Comparison of ENCODE assay signal across 8 cellular contexts in genomic region chr10:42754155-42755027, GRCh38. TPM values are rescaled to one million over a fixed set of nuclear protein-coding genes. Genes with fewer than 3 reads are reported as not detected.
A peak's percentile ranks its signal among the peaks of the same experiment; 100 is the strongest.
DNase-seq lines count a peak whose midpoint lies in the region; ATAC-seq and TF ChIP-seq lines count a peak whose summit lies in the region.

No MANE protein-coding gene starts in this region.

- H3K79me2 ChIP-seq in neural progenitor cell (ENCODE audit: low read depth) = no peaks in the 10 kb centered on the region

- TF ChIP-seq CTCF in HEK293 (tag by site-specific recombination; IDR thresholded peaks at IDR 0.05) (no peak; the same call in 1 of the 2 replicates), fibroblast of mammary gland (conservative IDR thresholded peaks at IDR 0.05; ENCODE audit: control insufficient read depth, insufficient read depth, low read depth, low read length) (no peak), neural progenitor cell (IDR thresholded peaks at IDR 0.05) (no peak)

- H3K27ac ChIP-seq in HEK293 (ENCODE audit: extremely low read depth, low read depth, low read length) (peak overlapping the region; percentile 16; the same call in 1 of the 2 replicates), neural progenitor cell (no peak overlapping the region)

- H3K9me3 ChIP-seq in HEK293 (ENCODE audit: control insufficient read depth, insufficient read depth, low read depth, low read length) (no peaks in the 10 kb centered on the region), neural progenitor cell (ENCODE audit: low read depth) (no peaks in the 10 kb centered on the region)

- DNase-seq in AG08396 (ENCODE audit: low spot score) = peak; percentile 72
- peak; percentile 68 for DNase-seq in activated CD8-positive, alpha-beta memory T cell treated with anti-CD3 and anti-CD28 coated beads, Interleukin-2, amount 50 U/mL, for 48 hours
- no peak for DNase-seq in fibroblast of mammary gland (ENCODE audit: low read depth)
- peak; percentile 59 for DNase-seq in neural progenitor cell (ENCODE audit: low spot score)
- no peak for DNase-seq in SIG-M5 treated with dmso at 0.1 percent for 504 hours (lab: John Stamatoyannopoulos, UW; ENCODE audit: unreplicated experiment)
- DNase-seq in hippocampal formation (lab: John Stamatoyannopoulos, UW) = no peak

- H3K9ac ChIP-seq in neural progenitor cell = no peak overlapping the region

- H3K36me3 ChIP-seq in HEK293 (ENCODE audit: control insufficient read depth in 2 of 2, insufficient read depth in 1 of 2, low read length in 2 of 2) (no peaks in the 10 kb centered on the region), neural progenitor cell (no peaks in the 10 kb centered on the region)

- no peaks in the 10 kb centered on the region for H3K4me1 Mint-ChIP-seq in neural progenitor cell

- peak overlapping the region; percentile 29 for H3K4me3 ChIP-seq in HEK293 (ENCODE audit: low read depth, low read length)
- peak overlapping the region; percentile 31 for H3K4me3 ChIP-seq in fibroblast of mammary gland (ENCODE audit: control insufficient read depth, low read depth, low read length)
- peak overlapping the region; percentile 51 for H3K4me3 ChIP-seq in neural progenitor cell

- POLR2A ChIA-PET in HEK293 (lab: Yijun Ruan, JAX) = interaction anchor here (0.6 to 2.0 kb wide), 2 partner anchors 12 to 28 kb away, joined by 3 to 13 read pairs; partner anchors contain the start of gene BMS1

- peak overlapping the region; percentile 79 for H3K4me2 ChIP-seq in neural progenitor cell

- peaks cover 56% of the 10 kb centered on the region for H3K27me3 Mint-ChIP-seq in neural progenitor cell (ENCODE audit: insufficient read depth, low read depth)

- H3K4me1 ChIP-seq in HEK293 (ENCODE audit: control insufficient read depth, insufficient read depth, low read length) = peaks cover 4% of the 10 kb centered on the region
- peaks cover 3% of the 10 kb centered on the region for H3K4me1 ChIP-seq in neural progenitor cell

- H3F3A ChIP-seq in neural progenitor cell (ENCODE audit: low read depth) = peaks cover 9% of the 10 kb centered on the region

- no peak overlapping the region for H3K27ac Mint-ChIP-seq in neural progenitor cell

- no peaks in the 10 kb centered on the region for H3K36me3 Mint-ChIP-seq in neural progenitor cell

- no peak for ATAC-seq in HG02763 (IDR thresholded peaks at IDR 0.05; ENCODE audit: unreplicated experiment)

- CTCF ChIA-PET in HEK293 (lab: Yijun Ruan, JAX) = interaction anchor here (0.6 to 2.2 kb wide), 7 partner anchors 15 to 232 kb away, joined by 3 to 10 read pairs (median 4); no protein-coding TSS in a partner anchor

- H3K4me3 Mint-ChIP-seq in neural progenitor cell = peak overlapping the region; percentile 85

- peak overlapping the region; percentile 78 for H2AFZ ChIP-seq in neural progenitor cell (replicated peaks)

- no peaks in the 10 kb centered on the region for H3K9me3 Mint-ChIP-seq in neural progenitor cell

- peaks cover 91% of the 10 kb centered on the region for H3K27me3 ChIP-seq in neural progenitor cell

- peaks cover 7% of the 10 kb centered on the region for H4K20me1 ChIP-seq in neural progenitor cell (ENCODE audit: low read depth)

TF ChIP-seq in HEK293, 187 proteins besides CTCF, POLR2A, EP300 and RAD21 (continues in another document):
- TF ChIP-seq ZNF140 (tag by site-specific recombination; IDR thresholded peaks at IDR 0.05) (no peak), ZNF184 (tag by site-specific recombination; IDR thresholded peaks at IDR 0.05) (no peak), SCRT1 (tag by site-specific recombination; IDR thresholded peaks at IDR 0.05; ENCODE audit: borderline replicate concordance) (no peak), ZNF623 (tag by site-specific recombination; IDR thresholded peaks at IDR 0.05) (no peak), ZNF138 (tag by site-specific recombination; IDR thresholded peaks at IDR 0.05; ENCODE audit: borderline replicate concordance) (no peak), ZNF510 (tag by site-specific recombination; IDR thresholded peaks at IDR 0.05; ENCODE audit: insufficient replicate concordance) (no peak), INSM2 (tag by site-specific recombination; IDR thresholded peaks at IDR 0.05) (no peak), ZNF626 (tag by site-specific recombination; IDR thresholded peaks at IDR 0.05) (no peak), MEIS1 (CRISPR knock-in tag; IDR thresholded peaks at IDR 0.05; ENCODE audit: borderline replicate concordance) (no peak), ZFP3 (tag by site-specific recombination; IDR thresholded peaks at IDR 0.05; ENCODE audit: low read depth) (no peak), ZBTB8A (tag by site-specific recombination; IDR thresholded peaks at IDR 0.05) (peak; percentile 29; the same call in 1 of the 2 replicates)
- TF ChIP-seq, protein P1, sequence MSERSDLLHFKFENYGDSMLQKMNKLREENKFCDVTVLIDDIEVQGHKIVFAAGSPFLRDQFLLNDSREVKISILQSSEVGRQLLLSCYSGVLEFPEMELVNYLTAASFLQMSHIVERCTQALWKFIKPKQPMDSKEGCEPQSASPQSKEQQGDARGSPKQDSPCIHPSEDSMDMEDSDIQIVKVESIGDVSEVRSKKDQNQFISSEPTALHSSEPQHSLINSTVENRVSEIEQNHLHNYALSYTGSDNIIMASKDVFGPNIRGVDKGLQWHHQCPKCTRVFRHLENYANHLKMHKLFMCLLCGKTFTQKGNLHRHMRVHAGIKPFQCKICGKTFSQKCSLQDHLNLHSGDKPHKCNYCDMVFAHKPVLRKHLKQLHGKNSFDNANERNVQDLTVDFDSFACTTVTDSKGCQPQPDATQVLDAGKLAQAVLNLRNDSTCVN (tag by site-specific recombination; optimal IDR thresholded peaks at IDR 0.05) = peak; percentile 35
- TF ChIP-seq, protein P2, sequence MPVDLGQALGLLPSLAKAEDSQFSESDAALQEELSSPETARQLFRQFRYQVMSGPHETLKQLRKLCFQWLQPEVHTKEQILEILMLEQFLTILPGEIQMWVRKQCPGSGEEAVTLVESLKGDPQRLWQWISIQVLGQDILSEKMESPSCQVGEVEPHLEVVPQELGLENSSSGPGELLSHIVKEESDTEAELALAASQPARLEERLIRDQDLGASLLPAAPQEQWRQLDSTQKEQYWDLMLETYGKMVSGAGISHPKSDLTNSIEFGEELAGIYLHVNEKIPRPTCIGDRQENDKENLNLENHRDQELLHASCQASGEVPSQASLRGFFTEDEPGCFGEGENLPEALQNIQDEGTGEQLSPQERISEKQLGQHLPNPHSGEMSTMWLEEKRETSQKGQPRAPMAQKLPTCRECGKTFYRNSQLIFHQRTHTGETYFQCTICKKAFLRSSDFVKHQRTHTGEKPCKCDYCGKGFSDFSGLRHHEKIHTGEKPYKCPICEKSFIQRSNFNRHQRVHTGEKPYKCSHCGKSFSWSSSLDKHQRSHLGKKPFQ (tag by site-specific recombination; IDR thresholded peaks at IDR 0.05) = no peak
- TF ChIP-seq, protein P3, sequence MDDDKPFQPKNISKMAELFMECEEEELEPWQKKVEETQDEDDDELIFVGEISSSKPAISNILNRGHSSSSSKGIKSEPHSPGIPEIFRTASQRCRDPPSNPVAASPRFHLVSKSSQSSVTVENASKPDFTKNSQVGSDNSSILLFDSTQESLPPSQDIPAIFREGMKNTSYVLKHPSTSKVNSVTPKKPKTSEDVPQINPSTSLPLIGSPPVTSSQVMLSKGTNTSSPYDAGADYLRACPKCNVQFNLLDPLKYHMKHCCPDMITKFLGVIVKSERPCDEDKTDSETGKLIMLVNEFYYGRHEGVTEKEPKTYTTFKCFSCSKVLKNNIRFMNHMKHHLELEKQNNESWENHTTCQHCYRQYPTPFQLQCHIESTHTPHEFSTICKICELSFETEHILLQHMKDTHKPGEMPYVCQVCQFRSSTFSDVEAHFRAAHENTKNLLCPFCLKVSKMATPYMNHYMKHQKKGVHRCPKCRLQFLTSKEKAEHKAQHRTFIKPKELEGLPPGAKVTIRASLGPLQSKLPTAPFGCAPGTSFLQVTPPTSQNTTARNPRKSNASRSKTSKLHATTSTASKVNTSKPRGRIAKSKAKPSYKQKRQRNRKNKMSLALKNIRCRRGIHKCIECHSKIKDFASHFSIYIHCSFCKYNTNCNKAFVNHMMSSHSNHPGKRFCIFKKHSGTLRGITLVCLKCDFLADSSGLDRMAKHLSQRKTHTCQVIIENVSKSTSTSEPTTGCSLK (tag by site-specific recombination; IDR thresholded peaks at IDR 0.05) = no peak

RNA-seq across cellular contexts. Expression of gene BMS1, which starts 28.2 kb away (rescaled TPM):
- total RNA-seq in neural progenitor cell (ENCODE audit: low replicate concordance) = 26.4 and 34.5 TPM in 2 replicates

Comparison
In these comparisons a context has a peak if more than half of its experiments do, and no peak if none do; other contexts are left out.
1. DNase-seq: peak in AG08396 (single experiment), activated CD8-positive, alpha-beta memory T cell treated with anti-CD3 and anti-CD28 coated beads, Interleukin-2, amount 50 U/mL, for 48 hours (single experiment) and neural progenitor cell (single experiment); none in fibroblast of mammary gland (single experiment), SIG-M5 treated with dmso at 0.1 percent for 504 hours (single experiment) and hippocampal formation (0 of 2).
2. Peak in every context shown above with its lines, with median percentiles within 50 percentile points of each other: H3K4me3 ChIP-seq.